3 cellular contexts compared by ENCODE assay signal in genomic region chr7:68272507-68272906, GRCh38.
TF ChIP-seq lines count a peak whose summit lies in the region.

No MANE protein-coding gene starts in this region.

TF ChIP-seq in HepG2, 621 proteins besides CTCF, POLR2A, EP300 and RAD21:
- TF ChIP-seq ZSCAN5A (CRISPR knock-in tag; IDR thresholded peaks at IDR 0.05; ENCODE audit: borderline replicate concordance) (no peak), CREB1 (IDR thresholded peaks at IDR 0.05) (peak; percentile 95), CREB1 (CRISPR knock-in tag; IDR thresholded peaks at IDR 0.05) (no peak), ATF7 (IDR thresholded peaks at IDR 0.05) (peak; percentile 99), ATF7 (CRISPR knock-in tag; IDR thresholded peaks at IDR 0.05) (no peak)

TF ChIP-seq in K562, 482 proteins besides CTCF, POLR2A, EP300 and RAD21:
- TF ChIP-seq ZNF507 (tag; conservative IDR thresholded peaks at IDR 0.05) (no peak), ATF3 (IDR thresholded peaks at IDR 0.05) (peak; percentile 46; the same call in 1 of the 2 replicates), ATF3 (CRISPR knock-in tag; conservative IDR thresholded peaks at IDR 0.05) (no peak)
TF ChIP-seq in K562: peak in this region for 1.

TF ChIP-seq in H1, 55 proteins besides CTCF, POLR2A, EP300 and RAD21:
- TF ChIP-seq TAF7 (optimal IDR thresholded peaks at IDR 0.05; ENCODE audit: borderline replicate concordance, low read depth, low read length) (no peak), MAX (IDR thresholded peaks at IDR 0.05) (no peak), FOSL1 (IDR thresholded peaks at IDR 0.05; ENCODE audit: insufficient read depth, low read depth, low read length) (no peak), CBX5 (IDR thresholded peaks at IDR 0.05; ENCODE audit: low read depth, low read length) (no peak), USF2 (IDR thresholded peaks at IDR 0.05; ENCODE audit: low read length) (no peak), CHD7 (IDR thresholded peaks at IDR 0.05; ENCODE audit: insufficient replicate concordance, low read length) (no peak), E2F6 (IDR thresholded peaks at IDR 0.05) (no peak), POU5F1 (IDR thresholded peaks at IDR 0.05; ENCODE audit: low read depth, low read length) (no peak), SIN3A (conservative IDR thresholded peaks at IDR 0.05 in 1 of 2, IDR thresholded peaks at IDR 0.05 in 1 of 2; ENCODE audit: low read depth in 1 of 2, low read length in 2 of 2) (no peak), KDM4A (IDR thresholded peaks at IDR 0.05; ENCODE audit: low read depth, low read length, severe bottlenecking) (no peak), RBBP5 (IDR thresholded peaks at IDR 0.05; ENCODE audit: borderline replicate concordance, low read depth, low read length) (no peak), RXRA (IDR thresholded peaks at IDR 0.05; ENCODE audit: insufficient read depth, low read depth, low read length) (no peak), CBX8 (IDR thresholded peaks at IDR 0.05; ENCODE audit: borderline replicate concordance, low read depth, low read length) (no peak)
